Comparison of ENCODE assay signal across 13 cellular contexts in genomic region chr5:116521173-116521872, GRCh38. TPM values are rescaled to one million over a fixed set of nuclear protein-coding genes. Genes with fewer than 3 reads are reported as not detected.
DNase-seq lines count a peak whose midpoint lies in the region; ATAC-seq and TF ChIP-seq lines count a peak whose summit lies in the region.
"Had no signal": no experiment of that assay in that cellular context is flagged by ENCODE, and none has a peak within 500 bp of the region (broad histone marks: within the 10 kb centered on the region; RNA-seq: fewer than 3 reads in every experiment).

No MANE protein-coding gene starts in this region.

- peaks cover 80% of the 10 kb centered on the region for H3K4me1 Mint-ChIP-seq in endodermal cell
- H3K4me1 Mint-ChIP-seq: activated naive CD4-positive, alpha-beta T cell treated with anti-CD3 and anti-CD28 coated beads, Interleukin-2, amount 50 U/mL, for 24 hours had no signal

- TF ChIP-seq EP300 in gastroesophageal sphincter (IDR thresholded peaks at IDR 0.05) = no peak

- H3K36me3 Mint-ChIP-seq in endodermal cell (ENCODE audit: low read depth) = no peaks in the 10 kb centered on the region
- H3K36me3 Mint-ChIP-seq: activated naive CD4-positive, alpha-beta T cell treated with anti-CD3 and anti-CD28 coated beads, Interleukin-2, amount 50 U/mL, for 24 hours had no signal

- H3K4me3 ChIP-seq in A673 (ENCODE audit: low read depth, low read length, poor library complexity, severe bottlenecking) = no peak overlapping the region
- no peak overlapping the region for H3K4me3 ChIP-seq in gastroesophageal sphincter
- H3K4me3 ChIP-seq in endodermal cell (ENCODE audit: low read length) = no peak overlapping the region
- no peak overlapping the region for H3K4me3 ChIP-seq in effector memory CD4-positive, alpha-beta T cell (ENCODE audit: insufficient read depth, low read depth, low read length, poor library complexity, severe bottlenecking)

- intact Hi-C loops in A673 (cut with micrococcal nuclease; ENCODE audit: unreplicated experiment) = no loop called here

- 44 to 61% methylated on average over 3 of the region's 5 CpGs for WGBS in gastroesophageal sphincter (ENCODE audit: low coverage in 1 of 2), 2 donors
- 82 to 89% methylated on average over 1 to 5 of the region's 5 CpGs for WGBS in endodermal cell (ENCODE audit: insufficient coverage in 1 of 2, insufficient read length in 1 of 2), 2 experiments

- no peaks in the 10 kb centered on the region for H3K36me3 ChIP-seq in A673 (ENCODE audit: insufficient read depth, low read length, poor library complexity, severe bottlenecking)
- no peaks in the 10 kb centered on the region for H3K36me3 ChIP-seq in gastroesophageal sphincter
- H3K36me3 ChIP-seq in endodermal cell (ENCODE audit: control insufficient read depth, insufficient read depth, low read length) = no peaks in the 10 kb centered on the region
- H3K36me3 ChIP-seq in effector memory CD4-positive, alpha-beta T cell (ENCODE audit: control insufficient read depth, insufficient read depth, low read length) = no peaks in the 10 kb centered on the region

- CTCF ChIA-PET in A673 (lab: Charles Lee) = no interaction called here

- no peak overlapping the region for H3K4me3 Mint-ChIP-seq in endodermal cell
- H3K4me3 Mint-ChIP-seq: activated naive CD4-positive, alpha-beta T cell treated with anti-CD3 and anti-CD28 coated beads, Interleukin-2, amount 50 U/mL, for 24 hours had no signal

- DNase-seq in A673 (ENCODE audit: low spot score) = peak; percentile 11
- no peak for DNase-seq in foreskin melanocyte
- DNase-seq in endodermal cell = no peak
- no peak for DNase-seq in NCI-H2081 (lab: John Stamatoyannopoulos, UW)
- no peak for DNase-seq in effector memory CD4-positive, alpha-beta T cell
- DNase-seq: activated CD4-positive, alpha-beta T cell treated with anti-CD3 and anti-CD28 coated beads for 48 hours; dermis blood vessel endothelial cell; SK-N-SH had no signal

- no TSS peak for BruUV-seq in A673 (replicated peaks; lab: Mats Ljungman, UMichigan)

- no peak overlapping the region for H3K27ac Mint-ChIP-seq in endodermal cell
- H3K27ac Mint-ChIP-seq: activated naive CD4-positive, alpha-beta T cell treated with anti-CD3 and anti-CD28 coated beads, Interleukin-2, amount 50 U/mL, for 24 hours had no signal

- no peaks in the 10 kb centered on the region for H3K27me3 ChIP-seq in A673 (replicated peaks; ENCODE audit: insufficient read depth, low read depth, low read length, poor library complexity)
- H3K27me3 ChIP-seq in gastroesophageal sphincter = no peaks in the 10 kb centered on the region
- H3K27me3 ChIP-seq in endodermal cell (ENCODE audit: control insufficient read depth, insufficient read depth, low read length, poor library complexity, severe bottlenecking) = no peaks in the 10 kb centered on the region
- H3K27me3 ChIP-seq in effector memory CD4-positive, alpha-beta T cell (replicated peaks; ENCODE audit: control insufficient read depth, insufficient read depth, low read length, poor library complexity, severe bottlenecking) = no peaks in the 10 kb centered on the region

- H3K27ac ChIP-seq in A673 (ENCODE audit: low read depth, low read length, poor library complexity, severe bottlenecking) (no peak overlapping the region), gastroesophageal sphincter (peak overlapping the region in 2 of 4 donors; percentile 40 to 54), endodermal cell (ENCODE audit: low read depth, low read length) (no peak overlapping the region)
- H3K27ac ChIP-seq in effector memory CD4-positive, alpha-beta T cell (ENCODE audit: insufficient read depth, low read length, poor library complexity, severe bottlenecking) = no peak overlapping the region

- H3K4me1 ChIP-seq in A673 (ENCODE audit: insufficient read depth, low read length, poor library complexity, severe bottlenecking) (no peaks in the 10 kb centered on the region), gastroesophageal sphincter (peaks cover 0 to 23% (median 4%) of the 10 kb centered on the region in 3 donors), endodermal cell (ENCODE audit: control insufficient read depth, insufficient read depth, low read length) (peaks cover 6% of the 10 kb centered on the region)
- H3K4me1 ChIP-seq in effector memory CD4-positive, alpha-beta T cell (ENCODE audit: control insufficient read depth, insufficient read depth, low read length, poor library complexity, severe bottlenecking) = no peaks in the 10 kb centered on the region

- POLR2A ChIA-PET in A673 (lab: Charles Lee; ENCODE audit: low non-redundant PET) = no interaction called here

- no peak overlapping the region for H3K9ac ChIP-seq in endodermal cell (ENCODE audit: extremely low read depth, low read length, poor library complexity, severe bottlenecking)
- H3K9ac ChIP-seq: SK-N-SH had no signal

- TF ChIP-seq CTCF in A673 (conservative IDR thresholded peaks at IDR 0.05; ENCODE audit: low read depth, low read length) = no peak
- TF ChIP-seq CTCF in gastroesophageal sphincter (IDR thresholded peaks at IDR 0.05) = no peak
- TF ChIP-seq CTCF in endodermal cell (conservative IDR thresholded peaks at IDR 0.05) = no peak

- no peaks in the 10 kb centered on the region for H3K27me3 Mint-ChIP-seq in endodermal cell (ENCODE audit: insufficient read depth)
- H3K27me3 Mint-ChIP-seq: activated naive CD4-positive, alpha-beta T cell treated with anti-CD3 and anti-CD28 coated beads, Interleukin-2, amount 50 U/mL, for 24 hours had no signal

- TF ChIP-seq POLR2A in gastroesophageal sphincter (IDR thresholded peaks at IDR 0.05) = no peak

- no peaks in the 10 kb centered on the region for H3K9me3 Mint-ChIP-seq in endodermal cell
- H3K9me3 Mint-ChIP-seq: activated naive CD4-positive, alpha-beta T cell treated with anti-CD3 and anti-CD28 coated beads, Interleukin-2, amount 50 U/mL, for 24 hours had no signal

- H3K9me3 ChIP-seq in A673 (ENCODE audit: low read depth, low read length, poor library complexity, severe bottlenecking) (no peaks in the 10 kb centered on the region), gastroesophageal sphincter (no peaks in the 10 kb centered on the region), endodermal cell (ENCODE audit: control insufficient read depth, low read length) (no peaks in the 10 kb centered on the region)
- H3K9me3 ChIP-seq in effector memory CD4-positive, alpha-beta T cell (ENCODE audit: control insufficient read depth, low read length) = no peaks in the 10 kb centered on the region
- H3K9me3 ChIP-seq: SK-N-SH had no signal

- ATAC-seq in GM19324 (IDR thresholded peaks at IDR 0.05; ENCODE audit: low FRiP score, unreplicated experiment) = peak; percentile 37
- ATAC-seq in HG03175 (IDR thresholded peaks at IDR 0.05; ENCODE audit: unreplicated experiment) = peak; percentile 64
- peak; percentile 72 for ATAC-seq in gastroesophageal sphincter

RNA-seq across cellular contexts. Expression of gene SEMA6A, which starts 53.3 kb away (rescaled TPM):
- 10.6 and 13.5 TPM in 2 replicates for total RNA-seq in A673 (2021)
- 10 to 100 TPM; 10.9 to 19.8 (median 17.8) TPM for total RNA-seq in gastroesophageal sphincter
- 100 to 1,000 TPM in 1 of 2 donors, 10 to 100 TPM in 1; 79.6 to 328 TPM for total RNA-seq in endodermal cell
- 73.8 TPM for polyA plus RNA-seq in endodermal cell (2013, experiment 1 of 2)
- 61.4 TPM for polyA plus RNA-seq in endodermal cell (2013, experiment 2 of 2)
- total RNA-seq: M059J had no signal
